Comparison of ENCODE assay signal across 20 cellular contexts in genomic region chr5:151408633-151409243, GRCh38. TPM values are rescaled to one million over a fixed set of nuclear protein-coding genes. Genes with fewer than 3 reads are reported as not detected.
DNase-seq lines count a peak whose midpoint lies in the region; FAIRE-seq and TF ChIP-seq lines count a peak whose summit lies in the region.
"Had no signal": no experiment of that assay in that cellular context is flagged by ENCODE, and none has a peak within 500 bp of the region (broad histone marks: within the 10 kb centered on the region; RNA-seq: fewer than 3 reads in every experiment).

No MANE protein-coding gene starts in this region.

- 0 out of 2 replicates have a peak overlapping the region, but pooled peaks have one; percentile 1 for H2BK20ac ChIP-seq in H1 (ENCODE audit: low read length)

- H3K79me2 ChIP-seq in H1 (ENCODE audit: control insufficient read depth in 1 of 2, insufficient read depth in 2 of 2, low read length in 2 of 2) (no peaks in the 10 kb centered on the region), parathyroid adenoma (peaks cover 11% of the 10 kb centered on the region), GM23248 (ENCODE audit: insufficient read depth) (no peaks in the 10 kb centered on the region)

- TF ChIP-seq RAD21 in H1 (IDR thresholded peaks at IDR 0.05 in 1 of 2, conservative IDR thresholded peaks at IDR 0.05 in 1 of 2; ENCODE audit: low read depth in 2 of 2, low read length in 2 of 2): no peak

- peak; percentile 73 for DNase-seq in DMS53 treated with DMSO at 0.1 percent for 48 hours (lab: John Stamatoyannopoulos, UW; ENCODE audit: unreplicated experiment)
- peak; percentile 24 for DNase-seq in NCI-H2029 (lab: John Stamatoyannopoulos, UW)
- no peak for DNase-seq in H1 (ENCODE audit: low read depth in 1 of 2, low spot score in 2 of 2)
- DNase-seq in globus pallidus (ENCODE audit: low spot score): no peak
- no peak for DNase-seq in activated effector memory CD4-positive, alpha-beta T cell treated with Interleukin-2 at 50 U/mL for 16 hours
- no peak for DNase-seq in NCI-H2171 (lab: John Stamatoyannopoulos, UW)
- DNase-seq in GM23248: no peak
- DNase-seq: DMS 273 treated with DMSO at 0.1 percent for 48 hours, EL, MG63, NCI-H1092 treated with DMSO at 0.1 percent for 48 hours, NCI-H2107, NCI-H446, NCI-H69, SW 1271 had no signal

- H4K8ac ChIP-seq in H1 (ENCODE audit: extremely low read depth, insufficient read depth, low read length): peak overlapping the region; percentile 29

- CTCF ChIA-PET in H1 (lab: Charles Lee; ENCODE audit: partially characterized antibody): interaction anchor here (0.6 to 3.3 kb wide), 4 partner anchors 13 to 112 kb away, joined by 3 to 36 read pairs (median 4); no protein-coding TSS in a partner anchor

- POLR2A ChIA-PET in H1 (lab: Charles Lee; ENCODE audit: partially characterized antibody): no interaction called here

- TF ChIP-seq CTCF in H1 (IDR thresholded peaks at IDR 0.05; ENCODE audit: control extremely low read depth in 1 of 3, insufficient read depth in 1 of 3, low read depth in 1 of 3, low read length in 3 of 3) (no peak), parathyroid adenoma (IDR thresholded peaks at IDR 0.05) (no peak)

- H3K4me2 ChIP-seq in H1 (ENCODE audit: insufficient read depth in 1 of 2, low read depth in 2 of 2, low read length in 2 of 2) (no peak overlapping the region), parathyroid adenoma (ENCODE audit: low read length) (peak overlapping the region; percentile 42), GM23248 (ENCODE audit: unreplicated experiment) (no peak overlapping the region)

- no peak overlapping the region for H2BK5ac ChIP-seq in H1 (ENCODE audit: low read depth, low read length)

- no peak overlapping the region for H3K4me3 ChIP-seq in H1 (ENCODE audit: extremely low read depth in 1 of 4, insufficient read depth in 2 of 4, low read depth in 3 of 4, low read length in 4 of 4)
- H3K4me3 ChIP-seq in parathyroid adenoma (ENCODE audit: low read depth, low read length): peak overlapping the region; percentile 31
- H3K4me3 ChIP-seq in GM23248: no peak overlapping the region
- H3K4me3 ChIP-seq: MG63, SJCRH30 had no signal

- H3K9me2 ChIP-seq in GM23248 (ENCODE audit: insufficient read depth): no peaks in the 10 kb centered on the region

- no peak overlapping the region for H3K56ac ChIP-seq in H1 (replicated peaks; ENCODE audit: insufficient read length, low read depth, low read length)

- H3K79me1 ChIP-seq in H1 (ENCODE audit: low read depth, low read length): no peaks in the 10 kb centered on the region

- no peaks in the 10 kb centered on the region for H3K23me2 ChIP-seq in H1 (ENCODE audit: low read depth, low read length)

- H2BK120ac ChIP-seq in H1 (replicated peaks; ENCODE audit: low read depth, low read length): no peak overlapping the region

- no peak overlapping the region for H2AK5ac ChIP-seq in H1 (ENCODE audit: low read depth, low read length)

- H3K14ac ChIP-seq in H1 (ENCODE audit: insufficient read length): no peak overlapping the region

- peaks cover 3 to 12% (median 8%) of the 10 kb centered on the region in 4 experiments; a peak in 6 of 7 replicates for H3K4me1 ChIP-seq in H1 (replicated peaks in 1 of 4; ENCODE audit: control insufficient read depth in 3 of 4, insufficient read depth in 4 of 4, low read length in 3 of 4)
- peaks cover 44% of the 10 kb centered on the region for H3K4me1 ChIP-seq in parathyroid adenoma
- no peaks in the 10 kb centered on the region for H3K4me1 ChIP-seq in GM23248 (ENCODE audit: insufficient read depth)
- H3K4me1 ChIP-seq: SJCRH30 had no signal

- no peak overlapping the region for H4K5ac ChIP-seq in H1 (ENCODE audit: insufficient read length, low read depth, low read length)

- no peaks in the 10 kb centered on the region for H3K27me3 ChIP-seq in H1 (replicated peaks in 1 of 4; ENCODE audit: control insufficient read depth in 3 of 4, extremely low read depth in 1 of 4, insufficient read depth in 3 of 4, low read length in 3 of 4)
- no peaks in the 10 kb centered on the region for H3K27me3 ChIP-seq in parathyroid adenoma (ENCODE audit: control insufficient read depth, insufficient read depth, low read length)
- H3K27me3 ChIP-seq in GM23248 (replicated peaks; ENCODE audit: insufficient read depth): peaks cover 9% of the 10 kb centered on the region; the same call in 1 of the 2 replicates
- H3K27me3 ChIP-seq: SJCRH30 had no signal

- H4K91ac ChIP-seq in H1 (replicated peaks; ENCODE audit: insufficient read length, low read length): no peak overlapping the region

- no peak overlapping the region for H2BK15ac ChIP-seq in H1 (ENCODE audit: low read length)

- H3K9ac ChIP-seq in H1 (replicated peaks in 1 of 4; ENCODE audit: extremely low read depth in 1 of 4, low read depth in 3 of 4, low read length in 3 of 4): no peak overlapping the region
- no peak overlapping the region for H3K9ac ChIP-seq in parathyroid adenoma
- H3K9ac ChIP-seq in GM23248: no peak overlapping the region

- H3K4ac ChIP-seq in H1 (replicated peaks; ENCODE audit: insufficient read length, low read depth, low read length): no peak overlapping the region

- no peaks in the 10 kb centered on the region for H3F3A ChIP-seq in GM23248 (ENCODE audit: insufficient read depth)

- H2BK12ac ChIP-seq in H1 (ENCODE audit: low read depth, low read length): no peak overlapping the region

- no peak overlapping the region for H3K23ac ChIP-seq in H1 (ENCODE audit: insufficient read length)

- TF ChIP-seq EP300 in H1 (IDR thresholded peaks at IDR 0.05; ENCODE audit: borderline replicate concordance in 1 of 2, low read depth in 2 of 2, low read length in 2 of 2): no peak

- H3K18ac ChIP-seq in H1 (ENCODE audit: extremely low read depth, low read length): no peak overlapping the region

- no peak for TF ChIP-seq POLR2A in H1 (IDR thresholded peaks at IDR 0.05; ENCODE audit: control extremely low read depth in 1 of 2, low read depth in 2 of 2, low read length in 2 of 2)

- H3K36me3 ChIP-seq in H1 (ENCODE audit: control insufficient read depth in 2 of 4, insufficient read depth in 4 of 4, low read length in 3 of 4) (no peaks in the 10 kb centered on the region), parathyroid adenoma (ENCODE audit: control insufficient read depth, insufficient read depth, low read length) (no peaks in the 10 kb centered on the region), GM23248 (ENCODE audit: low read depth) (no peaks in the 10 kb centered on the region)
- H3K36me3 ChIP-seq: MG63, SJCRH30 had no signal

- H3K27ac ChIP-seq in H1 (ENCODE audit: low read depth, low read length): no peak overlapping the region
- H3K27ac ChIP-seq in parathyroid adenoma: peak overlapping the region; percentile 53
- H3K27ac ChIP-seq in GM23248: no peak overlapping the region
- H3K27ac ChIP-seq: HL-60, RWPE1, SJCRH30 had no signal

- no peak for FAIRE-seq in H1 (lab: Jason Lieb, UNC)
- FAIRE-seq: HTR-8/SVneo had no signal

- no peaks in the 10 kb centered on the region for H3K9me3 ChIP-seq in H1 (ENCODE audit: insufficient read depth in 2 of 2, low read depth in 1 of 2, low read length in 1 of 2)
- H3K9me3 ChIP-seq in parathyroid adenoma (ENCODE audit: control insufficient read depth, low read length): no peaks in the 10 kb centered on the region
- H3K9me3 ChIP-seq in GM23248 (ENCODE audit: low read depth): no peaks in the 10 kb centered on the region
- H3K9me3 ChIP-seq: MG63, SJCRH30 had no signal

- H4K20me1 ChIP-seq in H1 (replicated peaks in 1 of 2; ENCODE audit: control insufficient read depth in 1 of 2, insufficient read depth in 2 of 2, low read length in 2 of 2): no peaks in the 10 kb centered on the region
- H4K20me1 ChIP-seq in GM23248 (ENCODE audit: insufficient read depth): no peaks in the 10 kb centered on the region

- 77% methylated on average over 4 of the region's 4 CpGs; no CpG with 5 or more reads in 1 of the 2 experiments for WGBS in H1 (ENCODE audit: extremely low coverage in 1 of 2, insufficient coverage in 1 of 2, insufficient read length in 1 of 2, insufficient replicate concordance in 2 of 2, low coverage in 1 of 2, low lambda C conversion rate in 2 of 2, missing lambda C conversion rate in 1 of 2), 2 experiments
- WGBS in GM23248 (ENCODE audit: low coverage in 1 of 2, low lambda C conversion rate in 2 of 2, missing lambda C conversion rate in 2 of 2), 2 experiments: 17 to 23% methylated on average over 4 of the region's 4 CpGs

- in situ Hi-C loops in GM23248 (cut with MboI): no loop called here

- H2AFZ ChIP-seq in H1 (ENCODE audit: low read length) (no peak overlapping the region), parathyroid adenoma (peak overlapping the region; percentile 5), GM23248 (no peak overlapping the region)

TF ChIP-seq in H1, 55 proteins besides CTCF, POLR2A, EP300 and RAD21:
- TF ChIP-seq SUZ12 (IDR thresholded peaks at IDR 0.05; ENCODE audit: low read length): no peak
- TF ChIP-seq EGR1 (IDR thresholded peaks at IDR 0.05; ENCODE audit: borderline replicate concordance, low read depth, low read length): no peak
- TF ChIP-seq BCL11A (IDR thresholded peaks at IDR 0.05; ENCODE audit: low read depth in 2 of 2, low read length in 2 of 2): no peak
- no peak for TF ChIP-seq TCF12 (IDR thresholded peaks at IDR 0.05; ENCODE audit: low read depth, low read length)
- TF ChIP-seq CHD1 (IDR thresholded peaks at IDR 0.05; ENCODE audit: low read depth, low read length): no peak
- no peak for TF ChIP-seq RBBP5 (IDR thresholded peaks at IDR 0.05; ENCODE audit: borderline replicate concordance, low read depth, low read length)
- TF ChIP-seq BACH1 (IDR thresholded peaks at IDR 0.05; ENCODE audit: low read length): no peak
- TF ChIP-seq SIX5 (IDR thresholded peaks at IDR 0.05; ENCODE audit: low read depth, low read length): no peak
- no peak for TF ChIP-seq SP1 (IDR thresholded peaks at IDR 0.05; ENCODE audit: low read depth, low read length)
- no peak for TF ChIP-seq CHD2 (IDR thresholded peaks at IDR 0.05; ENCODE audit: low read length)
- TF ChIP-seq NRF1 (IDR thresholded peaks at IDR 0.05; ENCODE audit: low read depth, low read length): no peak
- TF ChIP-seq POLR2AphosphoS5 (IDR thresholded peaks at IDR 0.05; ENCODE audit: low read depth, low read length): no peak
- no peak for TF ChIP-seq SAP30 (IDR thresholded peaks at IDR 0.05; ENCODE audit: insufficient read depth, insufficient replicate concordance, low read length)

RNA-seq across cellular contexts. Expression of gene SLC36A1, which starts 38.7 kb away (rescaled TPM):
- 6.6 and 9.1 TPM in 2 replicates for total RNA-seq in H1 (2021; fragmentation: NEBNext Ultra II Directional; extraction: Animal tissue kit (Norgen Biotek cat#: 25700))
- polyA plus RNA-seq in H1 (2011; rRNA removed) (9.6 and 13.3 TPM in 2 replicates), GM23248 (2016; fragmentation: Nextera tagmentation; extraction: Ambion mirVana) (6.9 and 7.1 TPM in 2 replicates)
- polyA plus RNA-seq in H1 (2011; cell fraction: cytosol; rRNA removed): 8.5 TPM
- 23.6 TPM for polyA plus RNA-seq in H1 (2011; cell fraction: nucleus; rRNA removed)
- 4.6 to 6.2 TPM (median 5.4 TPM) in 4 replicates for polyA plus RNA-seq in H1 (2012, experiment 1 of 2)
- 2.6 TPM for polyA plus RNA-seq in H1 (2012, experiment 2 of 2)
- 7.7 TPM for polyA plus RNA-seq in H1 (2013, experiment 1 of 2)
- 6.7 TPM for polyA plus RNA-seq in H1 (2013, experiment 2 of 2)
- 22.6 and 27.2 TPM in 2 replicates for polyA minus RNA-seq in H1 (2011; rRNA and poly(A)+ RNA removed)
- 12.4 TPM for polyA minus RNA-seq in H1 (2011; cell fraction: cytosol; rRNA and poly(A)+ RNA removed)
- 18.1 TPM for polyA minus RNA-seq in H1 (2011; cell fraction: nucleus; rRNA and poly(A)+ RNA removed)
- total RNA-seq in GM23248 (2014; rRNA removed; shearing (Covaris generic)): 10.1 and 13.4 TPM in 2 replicates

Comparison
In these comparisons a context has a peak if more than half of its experiments do, and no peak if none do; other contexts are left out.
1. DNase-seq: peak in DMS53 treated with DMSO at 0.1 percent for 48 hours (single experiment) and NCI-H2029 (single experiment); none in H1 (0 of 2), globus pallidus (single experiment), activated effector memory CD4-positive, alpha-beta T cell treated with Interleukin-2 at 50 U/mL for 16 hours (single experiment), NCI-H2171 (single experiment) and GM23248 (single experiment).